ENCODE assay signal across 8 cellular contexts in genomic region chr5:79612667-79613190, GRCh38. TPM values are rescaled to one million over a fixed set of nuclear protein-coding genes. Genes with fewer than 3 reads are reported as not detected.
DNase-seq lines count a peak whose midpoint lies in the region; ATAC-seq and TF ChIP-seq lines count a peak whose summit lies in the region.

No MANE protein-coding gene starts in this region.

- peaks cover 41% of the 10 kb centered on the region for H3K36me3 Mint-ChIP-seq in activated naive CD8-positive, alpha-beta T cell treated with anti-CD3 and anti-CD28 coated beads, Interleukin-2, amount 10 ng/mL, durations not matched to agents 7 days and 5 days

- H3K4me1 Mint-ChIP-seq in activated naive CD8-positive, alpha-beta T cell treated with anti-CD3 and anti-CD28 coated beads, Interleukin-2, amount 10 ng/mL, durations not matched to agents 7 days and 5 days = peaks cover 30% of the 10 kb centered on the region

- no peak for TF ChIP-seq CTCF in stomach (IDR thresholded peaks at IDR 0.05)

- H3K4me3 Mint-ChIP-seq in activated naive CD8-positive, alpha-beta T cell treated with anti-CD3 and anti-CD28 coated beads, Interleukin-2, amount 10 ng/mL, durations not matched to agents 7 days and 5 days = peak overlapping the region; percentile 87

- H3K9me3 ChIP-seq in iPS-18c (ENCODE audit: control insufficient read depth, insufficient read depth, low read length) (peaks cover 3% of the 10 kb centered on the region), stomach (peaks cover 0 to 5% (median 5%) of the 10 kb centered on the region in 4 donors)

- no peak for TF ChIP-seq EP300 in stomach (IDR thresholded peaks at IDR 0.05)

- DNase-seq in Right ventricle myocardium inferior (ENCODE audit: missing footprints) (no peak), cardiac septum (ENCODE audit: low spot score) (no peak), stomach (no peak), NCI-H1436 treated with DMSO at 0.1 percent for 48 hours (lab: John Stamatoyannopoulos, UW) (no peak)
- DNase-seq in activated naive CD8-positive, alpha-beta T cell treated with anti-CD3 and anti-CD28 coated beads, Interleukin-2, amount 10 ng/mL, durations not matched to agents 7 days and 5 days = no peak
- DNase-seq in stimulated activated CD4-positive, alpha-beta T cell treated with anti-CD3 and anti-CD28 coated beads, Interleukin-15, amount 100 ng/mL, for 24 hours = no peak

- peaks cover 12 to 37% (median 29%) of the 10 kb centered on the region in 4 donors for H3K4me1 ChIP-seq in stomach

- peaks cover 11% of the 10 kb centered on the region for H3K9me3 Mint-ChIP-seq in activated naive CD8-positive, alpha-beta T cell treated with anti-CD3 and anti-CD28 coated beads, Interleukin-2, amount 10 ng/mL, durations not matched to agents 7 days and 5 days

- H3K27me3 ChIP-seq in stomach = no peaks in the 10 kb centered on the region

- H3K27ac ChIP-seq in stomach = peak overlapping the region; percentile 91 to 95 (median 93)

- POLR2A ChIA-PET in activated naive CD8-positive, alpha-beta T cell treated with anti-CD3 and anti-CD28 coated beads, Interleukin-2, amount 10 ng/mL, durations not matched to agents 7 days and 5 days (lab: Charles Lee) = interaction anchor here (0.6 to 1.7 kb wide), 8 partner anchors 8 to 1406 kb away, joined by 3 to 8 read pairs (median 3); partner anchors contain the start of gene HOMER1

- WGBS in stomach, 5 donors = 0 to 1% (median 0%) methylated on average over 24 of the region's 24 CpGs

- no peak for TF ChIP-seq POLR2A in stomach (IDR thresholded peaks at IDR 0.05)

- no peaks in the 10 kb centered on the region for H3K27me3 Mint-ChIP-seq in activated naive CD8-positive, alpha-beta T cell treated with anti-CD3 and anti-CD28 coated beads, Interleukin-2, amount 10 ng/mL, durations not matched to agents 7 days and 5 days

- intact Hi-C loops in Right ventricle myocardium inferior (cut with DNase I) (no loop called here), cardiac septum (cut with DNase I) (loop anchor here (5.0 kb wide), 2 partner anchors 50 to 75 kb away; partner anchors contain the start of gene CMYA5), stomach (cut with DNase I; ENCODE audit: low total_unique reads) (no loop called here)

- H3K27ac Mint-ChIP-seq in activated naive CD8-positive, alpha-beta T cell treated with anti-CD3 and anti-CD28 coated beads, Interleukin-2, amount 10 ng/mL, durations not matched to agents 7 days and 5 days = peak overlapping the region; percentile 92

- H3K36me3 ChIP-seq in stomach = peaks cover 0 to 22% (median 17%) of the 10 kb centered on the region in 4 donors

- ATAC-seq in Right ventricle myocardium inferior = peak; percentile 3
- ATAC-seq in HG03520 (IDR thresholded peaks at IDR 0.05; ENCODE audit: unreplicated experiment) = peak; percentile 53
- ATAC-seq in activated naive CD8-positive, alpha-beta T cell treated with anti-CD3 and anti-CD28 coated beads, Interleukin-2, amount 10 ng/mL, durations not matched to agents 7 days and 5 days (ENCODE audit: low read depth) = no peak

- H3K4me3 ChIP-seq in iPS-18c (ENCODE audit: insufficient read depth, low read depth, low read length) = peak overlapping the region; percentile 99
- H3K4me3 ChIP-seq in stomach = peak overlapping the region; percentile 69 to 91 (median 82)

RNA-seq across cellular contexts. Expression of gene TENT2, which starts 0.5 kb away (rescaled TPM):
- total RNA-seq in Right ventricle myocardium inferior (25.0 TPM), cardiac septum (39.0 TPM), stomach (100 to 1,000 TPM in 2 of 5 donors, 10 to 100 TPM in 3; 13.9 to 306 (median 74.9) TPM)
- total RNA-seq in activated naive CD8-positive, alpha-beta T cell treated with anti-CD3 and anti-CD28 coated beads, Interleukin-2, amount 10 ng/mL, durations not matched to agents 7 days and 5 days = 100 to 1,000 TPM in 1 of 2 experiments, 10 to 100 TPM in 1; 95.3 to 102 TPM
- polyA plus RNA-seq in stomach = 10 to 100 TPM; 10.0 to 20.4 (median 13.0) TPM
